8 cellular contexts compared by ENCODE assay signal in genomic region chr3:194396897-194397756, GRCh38. TPM values are rescaled to one million over a fixed set of nuclear protein-coding genes. Genes with fewer than 3 reads are reported as not detected.
A peak's percentile ranks its signal among the peaks of the same experiment; 100 is the strongest.
DNase-seq lines count a peak whose midpoint lies in the region; ATAC-seq and TF ChIP-seq lines count a peak whose summit lies in the region.

No MANE protein-coding gene starts in this region.

- intact Hi-C loops in colonic mucosa (cut with DNase I), result no loop called here

- H3K9me3 ChIP-seq in RWPE2 (ENCODE audit: severe bottlenecking) (no peaks in the 10 kb centered on the region), colonic mucosa (no peaks in the 10 kb centered on the region)

- H3K27me3 ChIP-seq in RWPE2 (ENCODE audit: insufficient read depth, poor library complexity, severe bottlenecking) (peaks cover 7% of the 10 kb centered on the region), colonic mucosa (peaks cover 7% of the 10 kb centered on the region)

- 0 out of 3 replicates have a peak, but pooled peaks have one; percentile 22 for ATAC-seq in RWPE2 (ENCODE audit: low read depth)
- peak; percentile 24 for ATAC-seq in omental fat pad (ENCODE audit: low FRiP score)

- TF ChIP-seq CTCF in RWPE2 (IDR thresholded peaks at IDR 0.05; ENCODE audit: poor library complexity, severe bottlenecking) (no peak), colonic mucosa (IDR thresholded peaks at IDR 0.05) (no peak), omental fat pad (IDR thresholded peaks at IDR 0.05) (no peak)

- no peak overlapping the region for H3K27ac ChIP-seq in RWPE2 (ENCODE audit: poor library complexity, severe bottlenecking)
- no peak overlapping the region for H3K27ac ChIP-seq in colonic mucosa

- no peaks in the 10 kb centered on the region for H3K36me3 ChIP-seq in RWPE2 (ENCODE audit: low read depth)
- H3K36me3 ChIP-seq in colonic mucosa, result no peaks in the 10 kb centered on the region

- no peaks in the 10 kb centered on the region for H3K4me1 ChIP-seq in RWPE2 (ENCODE audit: insufficient read depth, poor library complexity, severe bottlenecking)
- no peaks in the 10 kb centered on the region for H3K4me1 ChIP-seq in colonic mucosa

- no peak overlapping the region for H3K4me3 ChIP-seq in RWPE2 (ENCODE audit: severe bottlenecking)
- peak overlapping the region; percentile 22 for H3K4me3 ChIP-seq in colonic mucosa

- peak; percentile 46 for DNase-seq in GF-D8 (lab: John Stamatoyannopoulos, UW)
- no peak for DNase-seq in RWPE2 (ENCODE audit: low spot score)
- DNase-seq in colonic mucosa, result no peak
- DNase-seq in omental fat pad (ENCODE audit: low spot score), result no peak
- no peak for DNase-seq in NCI-H1436 treated with DMSO at 0.1 percent for 48 hours (lab: John Stamatoyannopoulos, UW)
- DNase-seq in NAMALWA (ENCODE audit: low spot score), result no peak
- DNase-seq in islet precursor cell, result no peak
- DNase-seq in epidermal melanocyte (ENCODE audit: insufficient read length, low spot score), result no peak

- peak overlapping the region in 1 of 2 donors; percentile 56 for H3K9ac ChIP-seq in colonic mucosa (ENCODE audit: low read depth in 2 of 2, low read length in 2 of 2)

RNA-seq across cellular contexts. Expression of gene GP5, which starts 1.9 kb away (rescaled TPM):
- total RNA-seq in colonic mucosa (under 1 TPM in 1 of 2 donors, not detected in 1; 0.11 TPM), omental fat pad (under 1 TPM in 2 of 4 donors, not detected in 2; 0.19 to 0.96 TPM)

RNA-seq across cellular contexts. Expression of gene LRRC15, which starts 27.6 kb away (rescaled TPM):
- total RNA-seq in colonic mucosa, result under 1 TPM; 0.32 to 0.89 TPM
- under 1 TPM in 3 of 4 donors, not detected in 1; 0.12 to 0.37 (median 0.13) TPM for total RNA-seq in omental fat pad

RNA-seq across cellular contexts. Expression of gene CPN2, which starts 46.0 kb away (rescaled TPM):
- total RNA-seq in colonic mucosa (under 1 TPM in 1 of 2 donors, not detected in 1; 0.15 TPM), omental fat pad (under 1 TPM in 2 of 4 donors, not detected in 2; 0.24 to 0.50 TPM)
